1 cellular context compared by ENCODE assay signal in genomic region chr22:38795569-38795968, GRCh38.
TF ChIP-seq lines count a peak whose summit lies in the region.

No MANE protein-coding gene starts in this region.

TF ChIP-seq in GM23338, 12 proteins besides CTCF, POLR2A, EP300 and RAD21:
- TF ChIP-seq ZNF462 (CRISPR knock-in tag; IDR thresholded peaks at IDR 0.05) (no peak), ZNF114 (CRISPR knock-in tag; IDR thresholded peaks at IDR 0.05) (no peak), EZH2phosphoT487 (IDR thresholded peaks at IDR 0.05; ENCODE audit: unreplicated experiment) (no peak), REST (IDR thresholded peaks at IDR 0.05; ENCODE audit: unreplicated experiment) (no peak), EZH2 (IDR thresholded peaks at IDR 0.05; ENCODE audit: low read depth, unreplicated experiment) (no peak), CREB1 (CRISPR knock-in tag; IDR thresholded peaks at IDR 0.05; ENCODE audit: low read depth) (no peak), POLR2AphosphoS5 (IDR thresholded peaks at IDR 0.05; ENCODE audit: low read depth) (no peak), STAT1 (IDR thresholded peaks at IDR 0.05; ENCODE audit: unreplicated experiment) (no peak), ETS1 (IDR thresholded peaks at IDR 0.05) (no peak), JUNB (IDR thresholded peaks at IDR 0.05; ENCODE audit: unreplicated experiment) (no peak), ZNF331 (CRISPR knock-in tag; IDR thresholded peaks at IDR 0.05; ENCODE audit: low read depth) (no peak), NANOG (IDR thresholded peaks at IDR 0.05; ENCODE audit: borderline replicate concordance) (no peak)
